13 cellular contexts compared by ENCODE assay signal in genomic region chr12:124842073-124842749, GRCh38. TPM values are rescaled to one million over a fixed set of nuclear protein-coding genes. Genes with fewer than 3 reads are reported as not detected.
A peak's percentile ranks its signal among the peaks of the same experiment; 100 is the strongest.
DNase-seq lines count a peak whose midpoint lies in the region; ATAC-seq, FAIRE-seq and TF ChIP-seq lines count a peak whose summit lies in the region.
"Had no signal": no experiment of that assay in that cellular context is flagged by ENCODE, and none has a peak within 500 bp of the region (broad histone marks: within the 10 kb centered on the region; RNA-seq: fewer than 3 reads in every experiment).

No MANE protein-coding gene starts in this region.

- H3K4me3 ChIP-seq in H1 (ENCODE audit: extremely low read depth in 1 of 4, insufficient read depth in 2 of 4, low read depth in 3 of 4, low read length in 4 of 4), result no peak overlapping the region
- H3K4me3 ChIP-seq: PC-9 had no signal

- no peak for FAIRE-seq in H1 (lab: Jason Lieb, UNC)

- peaks cover 10% of the 10 kb centered on the region; the same call in 1 of the 2 replicates for H3K79me1 ChIP-seq in H1 (ENCODE audit: low read depth, low read length)

- H3K56ac ChIP-seq in H1 (replicated peaks; ENCODE audit: insufficient read length, low read depth, low read length), result no peak overlapping the region

- CTCF ChIA-PET in RWPE1 (lab: Yijun Ruan, JAX) (interaction anchor here (0.6 kb wide), 1 partner anchor 341 kb away, joined by 3 read pairs; no protein-coding TSS in a partner anchor), H1 (lab: Charles Lee; ENCODE audit: partially characterized antibody) (interaction anchor here (0.5 to 2.9 kb wide), 8 partner anchors 8 to 98 kb away, joined by 3 to 10 read pairs (median 4); no protein-coding TSS in a partner anchor)

- TF ChIP-seq RAD21 in H1 (IDR thresholded peaks at IDR 0.05 in 1 of 2, conservative IDR thresholded peaks at IDR 0.05 in 1 of 2; ENCODE audit: low read depth in 2 of 2, low read length in 2 of 2), result no peak

- no peak overlapping the region for H3K4me3 Mint-ChIP-seq in mesothelial cell of epicardium
- H3K4me3 Mint-ChIP-seq: activated naive CD8-positive, alpha-beta T cell treated with anti-CD3 and anti-CD28 coated beads, Interleukin-2, amount 10 ng/mL, durations not matched to agents 7 days and 5 days; CD4-positive, alpha-beta T cell; stimulated activated naive CD8-positive, alpha-beta T cell treated with anti-CD3 and anti-CD28 coated beads, Interleukin-15, Interleukin-2, amounts not matched to agents 100 ng/mL and 50 ng/mL, for 24 hours had no signal

- no peak overlapping the region for H3K4ac ChIP-seq in H1 (replicated peaks; ENCODE audit: insufficient read length, low read depth, low read length)

- H3K9ac ChIP-seq in H1 (replicated peaks in 1 of 4; ENCODE audit: extremely low read depth in 1 of 4, low read depth in 3 of 4, low read length in 3 of 4), result no peak overlapping the region; a peak in 1 of 7 replicates

- no peaks in the 10 kb centered on the region for H4K20me1 ChIP-seq in H1 (replicated peaks in 1 of 2; ENCODE audit: control insufficient read depth in 1 of 2, insufficient read depth in 2 of 2, low read length in 2 of 2)

- no peak overlapping the region for H3K14ac ChIP-seq in H1 (ENCODE audit: insufficient read length)

- H3K23me2 ChIP-seq in H1 (ENCODE audit: low read depth, low read length), result no peaks in the 10 kb centered on the region

- no peaks in the 10 kb centered on the region for H3K9me3 Mint-ChIP-seq in mesothelial cell of epicardium
- H3K9me3 Mint-ChIP-seq: activated naive CD8-positive, alpha-beta T cell treated with anti-CD3 and anti-CD28 coated beads, Interleukin-2, amount 10 ng/mL, durations not matched to agents 7 days and 5 days; CD4-positive, alpha-beta T cell; stimulated activated naive CD8-positive, alpha-beta T cell treated with anti-CD3 and anti-CD28 coated beads, Interleukin-15, Interleukin-2, amounts not matched to agents 100 ng/mL and 50 ng/mL, for 24 hours had no signal

- TF ChIP-seq POLR2A in H1 (IDR thresholded peaks at IDR 0.05; ENCODE audit: control extremely low read depth in 1 of 2, low read depth in 2 of 2, low read length in 2 of 2), result no peak

- H2AK5ac ChIP-seq in H1 (ENCODE audit: low read depth, low read length), result no peak overlapping the region

- peak overlapping the region; percentile 36 for H3K27ac Mint-ChIP-seq in mesothelial cell of epicardium
- H3K27ac Mint-ChIP-seq: activated naive CD8-positive, alpha-beta T cell treated with anti-CD3 and anti-CD28 coated beads, Interleukin-2, amount 10 ng/mL, durations not matched to agents 7 days and 5 days; CD4-positive, alpha-beta T cell; stimulated activated naive CD8-positive, alpha-beta T cell treated with anti-CD3 and anti-CD28 coated beads, Interleukin-15, Interleukin-2, amounts not matched to agents 100 ng/mL and 50 ng/mL, for 24 hours had no signal

- H3K27me3 ChIP-seq in H1 (replicated peaks in 1 of 4; ENCODE audit: control insufficient read depth in 3 of 4, extremely low read depth in 1 of 4, insufficient read depth in 3 of 4, low read length in 3 of 4), result no peaks in the 10 kb centered on the region

- peaks cover 2% of the 10 kb centered on the region for H3K36me3 Mint-ChIP-seq in mesothelial cell of epicardium

- POLR2A ChIA-PET in RWPE1 (lab: Yijun Ruan, JAX; ENCODE audit: low non-redundant PET) (no interaction called here), H1 (lab: Charles Lee; ENCODE audit: partially characterized antibody) (interaction anchor here (1.1 to 2.0 kb wide), 4 partner anchors 9 to 72 kb away, joined by 4 to 6 read pairs (median 4); partner anchors contain the start of gene UBC)

- H3K27ac ChIP-seq in RWPE1, result peak overlapping the region; percentile 45
- no peak overlapping the region for H3K27ac ChIP-seq in H1 (ENCODE audit: low read depth, low read length)
- H3K27ac ChIP-seq in temporal lobe (ENCODE audit: low read depth, low read length), result peak overlapping the region; percentile 52
- H3K27ac ChIP-seq: PC-9 had no signal

- H3K27me3 Mint-ChIP-seq in mesothelial cell of epicardium (ENCODE audit: low read depth), result no peaks in the 10 kb centered on the region
- H3K27me3 Mint-ChIP-seq: activated naive CD8-positive, alpha-beta T cell treated with anti-CD3 and anti-CD28 coated beads, Interleukin-2, amount 10 ng/mL, durations not matched to agents 7 days and 5 days; CD4-positive, alpha-beta T cell; stimulated activated naive CD8-positive, alpha-beta T cell treated with anti-CD3 and anti-CD28 coated beads, Interleukin-15, Interleukin-2, amounts not matched to agents 100 ng/mL and 50 ng/mL, for 24 hours had no signal

- H2BK20ac ChIP-seq in H1 (ENCODE audit: low read length), result no peak overlapping the region

- peaks cover 32% of the 10 kb centered on the region for H3K4me1 Mint-ChIP-seq in mesothelial cell of epicardium

- DNase-seq in RWPE1 (ENCODE audit: low spot score) (no peak), H1 (ENCODE audit: low read depth in 1 of 2, low spot score in 2 of 2) (no peak), mesothelial cell of epicardium (ENCODE audit: low spot score in 2 of 2, unreplicated experiment in 2 of 2) (no peak), OCI-M1 (lab: John Stamatoyannopoulos, UW) (no peak), cerebellum (ENCODE audit: low spot score) (no peak), putamen (ENCODE audit: low spot score) (no peak)
- DNase-seq: activated naive CD8-positive, alpha-beta T cell treated with anti-CD3 and anti-CD28 coated beads, Interleukin-2, amount 10 ng/mL, durations not matched to agents 7 days and 5 days; CD4-positive, alpha-beta T cell; PC-9; stimulated activated CD4-positive, alpha-beta T cell treated with anti-CD3 and anti-CD28 coated beads, Interleukin-2, amount 100 ng/mL, for 48 hours had no signal

- no peak overlapping the region for H2BK12ac ChIP-seq in H1 (ENCODE audit: low read depth, low read length)

- no peaks in the 10 kb centered on the region; a peak in 1 of 4 replicates for H3K79me2 ChIP-seq in H1 (ENCODE audit: control insufficient read depth in 1 of 2, insufficient read depth in 2 of 2, low read length in 2 of 2)

- peaks cover 0 to 9% (median 6%) of the 10 kb centered on the region in 4 experiments; a peak in 5 of 7 replicates for H3K4me1 ChIP-seq in H1 (replicated peaks in 1 of 4; ENCODE audit: control insufficient read depth in 3 of 4, insufficient read depth in 4 of 4, low read length in 3 of 4)

- H4K8ac ChIP-seq in H1 (ENCODE audit: extremely low read depth, insufficient read depth, low read length), result no peak overlapping the region; the same call in 1 of the 2 replicates

- no peak overlapping the region for H2BK5ac ChIP-seq in H1 (ENCODE audit: low read depth, low read length)

- no peaks in the 10 kb centered on the region for H3K9me3 ChIP-seq in H1 (ENCODE audit: insufficient read depth in 2 of 2, low read depth in 1 of 2, low read length in 1 of 2)

- H3K36me3 ChIP-seq in H1 (ENCODE audit: control insufficient read depth in 2 of 4, insufficient read depth in 4 of 4, low read length in 3 of 4), result no peaks in the 10 kb centered on the region

- 0 out of 2 replicates have a peak overlapping the region, but pooled peaks have one; percentile 29 for H2BK15ac ChIP-seq in H1 (ENCODE audit: low read length)

- H4K91ac ChIP-seq in H1 (replicated peaks; ENCODE audit: insufficient read length, low read length), result no peak overlapping the region

- no peak for ATAC-seq in HG03342 (IDR thresholded peaks at IDR 0.05; ENCODE audit: unreplicated experiment)

- H3K23ac ChIP-seq in H1 (ENCODE audit: insufficient read length), result no peak overlapping the region

- no peak overlapping the region for H3K18ac ChIP-seq in H1 (ENCODE audit: extremely low read depth, low read length)

- no peak for TF ChIP-seq EP300 in H1 (IDR thresholded peaks at IDR 0.05; ENCODE audit: borderline replicate concordance in 1 of 2, low read depth in 2 of 2, low read length in 2 of 2)

- no peak overlapping the region for H2BK120ac ChIP-seq in H1 (replicated peaks; ENCODE audit: low read depth, low read length)

- H3K4me2 ChIP-seq in H1 (ENCODE audit: insufficient read depth in 1 of 2, low read depth in 2 of 2, low read length in 2 of 2), result no peak overlapping the region
- H3K4me2 ChIP-seq: PC-9 had no signal

- WGBS in H1 (ENCODE audit: extremely low coverage in 1 of 2, insufficient coverage in 1 of 2, insufficient read length in 1 of 2, insufficient replicate concordance in 2 of 2, low coverage in 1 of 2, low lambda C conversion rate in 2 of 2, missing lambda C conversion rate in 1 of 2), 2 experiments, result 92% methylated on average over 14 of the region's 14 CpGs; no CpG with 5 or more reads in 1 of the 2 experiments

- H2AFZ ChIP-seq in H1 (ENCODE audit: low read length), result no peak overlapping the region
- H2AFZ ChIP-seq: PC-9 had no signal

- no peak for TF ChIP-seq CTCF in RWPE1 (conservative IDR thresholded peaks at IDR 0.05; ENCODE audit: low read depth)
- no peak for TF ChIP-seq CTCF in H1 (IDR thresholded peaks at IDR 0.05; ENCODE audit: control extremely low read depth in 1 of 3, insufficient read depth in 1 of 3, low read depth in 1 of 3, low read length in 3 of 3)
- TF ChIP-seq CTCF in mesothelial cell of epicardium (IDR thresholded peaks at IDR 0.05; ENCODE audit: unreplicated experiment), result no peak

- no peak overlapping the region for H4K5ac ChIP-seq in H1 (ENCODE audit: insufficient read length, low read depth, low read length)

TF ChIP-seq in H1, 55 proteins besides CTCF, POLR2A, EP300 and RAD21:
- TF ChIP-seq GABPA (IDR thresholded peaks at IDR 0.05; ENCODE audit: borderline replicate concordance, insufficient read depth, low read length), result no peak

RNA-seq across cellular contexts. Expression of gene SCARB1, which starts 21.5 kb away (rescaled TPM):
- total RNA-seq in H1 (2021; fragmentation: NEBNext Ultra II Directional; extraction: Animal tissue kit (Norgen Biotek cat#: 25700)), result 57.1 and 58.0 TPM in 2 replicates
- 45.3 and 70.7 TPM in 2 replicates for polyA plus RNA-seq in H1 (2011; rRNA removed)
- 49.4 TPM for polyA plus RNA-seq in H1 (2011; cell fraction: cytosol; rRNA removed)
- 108 TPM for polyA plus RNA-seq in H1 (2011; cell fraction: nucleus; rRNA removed)
- polyA plus RNA-seq in H1 (2012, experiment 1 of 2), result 52.4 to 76.7 TPM (median 66.8 TPM) in 4 replicates
- 40.2 TPM for polyA plus RNA-seq in H1 (2012, experiment 2 of 2)
- 81.2 TPM for polyA plus RNA-seq in H1 (2013, experiment 1 of 2)
- 90.5 TPM for polyA plus RNA-seq in H1 (2013, experiment 2 of 2)
- 52.9 and 55.6 TPM in 2 replicates for polyA minus RNA-seq in H1 (2011; rRNA and poly(A)+ RNA removed)
- 28.3 TPM for polyA minus RNA-seq in H1 (2011; cell fraction: cytosol; rRNA and poly(A)+ RNA removed)
- polyA minus RNA-seq in H1 (2011; cell fraction: nucleus; rRNA and poly(A)+ RNA removed), result 31.4 TPM
- total RNA-seq in mesothelial cell of epicardium (40.2 to 43.3 TPM (median 40.4 TPM) in 3 replicates), temporal lobe (12.5 TPM), cerebellum (11.4 TPM)
